8 cellular contexts compared by ENCODE assay signal in the genomic region with DNA sequence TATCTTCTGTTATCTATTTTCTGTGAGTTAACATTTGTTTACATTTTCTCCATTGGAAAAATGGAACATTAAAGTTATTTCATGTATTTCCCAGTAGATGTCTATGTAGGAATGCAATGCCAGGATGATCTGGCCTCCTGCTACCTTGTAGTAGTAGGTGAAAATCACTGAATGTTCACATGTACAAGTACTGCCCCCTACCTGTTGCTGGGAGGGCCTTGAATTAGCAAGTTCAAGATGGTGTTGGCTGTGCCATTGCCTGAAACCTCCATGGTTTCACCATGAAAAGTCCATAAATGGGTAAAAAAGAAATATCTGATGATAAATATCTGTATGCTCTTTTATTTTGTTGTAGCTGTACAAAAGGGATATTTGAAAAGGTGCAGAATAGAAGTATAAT. TPM values are rescaled to one million over a fixed set of nuclear protein-coding genes. Genes with fewer than 3 reads are reported as not detected.
DNase-seq lines count a peak whose midpoint lies in the region; ATAC-seq, FAIRE-seq and TF ChIP-seq lines count a peak whose summit lies in the region.

No MANE protein-coding gene starts in this region.

- H3K9ac ChIP-seq in H1 (replicated peaks in 1 of 4; ENCODE audit: extremely low read depth in 1 of 4, low read depth in 3 of 4, low read length in 3 of 4) = no peak overlapping the region

- H3K4me2 ChIP-seq in H1 (ENCODE audit: insufficient read depth in 1 of 2, low read depth in 2 of 2, low read length in 2 of 2) = no peak overlapping the region

- H3K36me3 ChIP-seq in H1 (ENCODE audit: control insufficient read depth in 2 of 4, insufficient read depth in 4 of 4, low read length in 3 of 4) = peaks cover 40 to 99% (median 87%) of the 10 kb centered on the region in 4 experiments

- FAIRE-seq in RCC 7860 (lab: Jason Lieb, UNC) = no peak
- FAIRE-seq in H1 (lab: Jason Lieb, UNC) = peak; percentile 24

- H2BK12ac ChIP-seq in H1 (ENCODE audit: low read depth, low read length) = no peak overlapping the region

- no peak overlapping the region for H3K4me3 ChIP-seq in H1 (ENCODE audit: extremely low read depth in 1 of 4, insufficient read depth in 2 of 4, low read depth in 3 of 4, low read length in 4 of 4)

- H4K8ac ChIP-seq in H1 (ENCODE audit: extremely low read depth, insufficient read depth, low read length) = no peak overlapping the region

- H3K56ac ChIP-seq in H1 (replicated peaks; ENCODE audit: insufficient read length, low read depth, low read length) = no peak overlapping the region

- peak; percentile 17 to 66 (median 30) for TF ChIP-seq CTCF in H1 (IDR thresholded peaks at IDR 0.05; ENCODE audit: control extremely low read depth in 1 of 3, insufficient read depth in 1 of 3, low read depth in 1 of 3, low read length in 3 of 3)

- ATAC-seq in activated T-cell treated with anti-CD3 and anti-CD28 coated beads, Interleukin-2, amount 50 U/mL, for 72 hours (replicated peaks in 1 of 2) = no peak
- ATAC-seq in stimulated activated effector memory CD8-positive, alpha-beta T cell treated with anti-CD3 and anti-CD28 coated beads, Interleukin-12 subunit alpha, Interleukin-12 subunit beta, amount 100 ng/mL, for 72 hours = peak; percentile 61
- ATAC-seq in HG03342 (IDR thresholded peaks at IDR 0.05; ENCODE audit: unreplicated experiment) (no peak), HG03565 (IDR thresholded peaks at IDR 0.05; ENCODE audit: unreplicated experiment) (no peak)

- peaks cover 0 to 37% of the 10 kb centered on the region in 2 experiments; a peak in 2 of 4 replicates for H3K79me2 ChIP-seq in H1 (ENCODE audit: control insufficient read depth in 1 of 2, insufficient read depth in 2 of 2, low read length in 2 of 2)

- CTCF ChIA-PET in H1 (lab: Charles Lee; ENCODE audit: partially characterized antibody) = interaction anchor here (0.7 to 4.6 kb wide), 10 partner anchors 8 to 1365 kb away, joined by 3 to 24 read pairs (median 6); no protein-coding TSS in a partner anchor

- H3K27ac Mint-ChIP-seq in activated T-cell treated with anti-CD3 and anti-CD28 coated beads, Interleukin-2, amount 50 U/mL, for 72 hours = peak overlapping the region; percentile 77
- H3K27ac Mint-ChIP-seq in activated T-cell treated with anti-CD3 and anti-CD28 coated beads, Interleukin-2, amount 50 U/mL, for 24 hours = no peak overlapping the region
- peak overlapping the region; percentile 62 for H3K27ac Mint-ChIP-seq in stimulated activated effector memory CD8-positive, alpha-beta T cell treated with anti-CD3 and anti-CD28 coated beads, Interleukin-12 subunit alpha, Interleukin-12 subunit beta, amount 100 ng/mL, for 72 hours

- TF ChIP-seq POLR2A in H1 (IDR thresholded peaks at IDR 0.05; ENCODE audit: control extremely low read depth in 1 of 2, low read depth in 2 of 2, low read length in 2 of 2) = no peak

- no peak overlapping the region for H2BK15ac ChIP-seq in H1 (ENCODE audit: low read length)

- no peak overlapping the region for H2AK5ac ChIP-seq in H1 (ENCODE audit: low read depth, low read length)

- H2BK5ac ChIP-seq in H1 (ENCODE audit: low read depth, low read length) = no peak overlapping the region

- H3K4me3 Mint-ChIP-seq in activated T-cell treated with anti-CD3 and anti-CD28 coated beads, Interleukin-2, amount 50 U/mL, for 72 hours = no peak overlapping the region
- no peak overlapping the region for H3K4me3 Mint-ChIP-seq in activated T-cell treated with anti-CD3 and anti-CD28 coated beads, Interleukin-2, amount 50 U/mL, for 24 hours
- no peak overlapping the region for H3K4me3 Mint-ChIP-seq in stimulated activated effector memory CD8-positive, alpha-beta T cell treated with anti-CD3 and anti-CD28 coated beads, Interleukin-12 subunit alpha, Interleukin-12 subunit beta, amount 100 ng/mL, for 72 hours

- peaks cover 5 to 14% of the 10 kb centered on the region in 2 experiments for H4K20me1 ChIP-seq in H1 (replicated peaks in 1 of 2; ENCODE audit: control insufficient read depth in 1 of 2, insufficient read depth in 2 of 2, low read length in 2 of 2)

- no peaks in the 10 kb centered on the region for H3K4me1 ChIP-seq in H1 (replicated peaks in 1 of 4; ENCODE audit: control insufficient read depth in 3 of 4, insufficient read depth in 4 of 4, low read length in 3 of 4)

- no peak overlapping the region for H4K5ac ChIP-seq in H1 (ENCODE audit: insufficient read length, low read depth, low read length)

- no peak for TF ChIP-seq EP300 in H1 (IDR thresholded peaks at IDR 0.05; ENCODE audit: borderline replicate concordance in 1 of 2, low read depth in 2 of 2, low read length in 2 of 2)

- H3K9me3 Mint-ChIP-seq in activated T-cell treated with anti-CD3 and anti-CD28 coated beads, Interleukin-2, amount 50 U/mL, for 72 hours = no peaks in the 10 kb centered on the region
- H3K9me3 Mint-ChIP-seq in activated T-cell treated with anti-CD3 and anti-CD28 coated beads, Interleukin-2, amount 50 U/mL, for 24 hours = no peaks in the 10 kb centered on the region
- H3K9me3 Mint-ChIP-seq in stimulated activated effector memory CD8-positive, alpha-beta T cell treated with anti-CD3 and anti-CD28 coated beads, Interleukin-12 subunit alpha, Interleukin-12 subunit beta, amount 100 ng/mL, for 72 hours = no peaks in the 10 kb centered on the region

- peaks cover 41% of the 10 kb centered on the region for H3K4me1 Mint-ChIP-seq in activated T-cell treated with anti-CD3 and anti-CD28 coated beads, Interleukin-2, amount 50 U/mL, for 72 hours (ENCODE audit: low read depth)
- peaks cover 49% of the 10 kb centered on the region for H3K4me1 Mint-ChIP-seq in activated T-cell treated with anti-CD3 and anti-CD28 coated beads, Interleukin-2, amount 50 U/mL, for 24 hours (ENCODE audit: low read depth)
- H3K4me1 Mint-ChIP-seq in stimulated activated effector memory CD8-positive, alpha-beta T cell treated with anti-CD3 and anti-CD28 coated beads, Interleukin-12 subunit alpha, Interleukin-12 subunit beta, amount 100 ng/mL, for 72 hours = peaks cover 32% of the 10 kb centered on the region

- H3K4ac ChIP-seq in H1 (replicated peaks; ENCODE audit: insufficient read length, low read depth, low read length) = no peak overlapping the region

- POLR2A ChIA-PET in H1 (lab: Charles Lee; ENCODE audit: partially characterized antibody) = interaction anchor here (1.8 to 8.1 kb wide), 3 partner anchors 18 to 26 kb away, joined by 9 to 101 read pairs (median 32); no protein-coding TSS in a partner anchor

- peak; percentile 18 to 40; a peak in 2 of 4 replicates for TF ChIP-seq RAD21 in H1 (IDR thresholded peaks at IDR 0.05 in 1 of 2, conservative IDR thresholded peaks at IDR 0.05 in 1 of 2; ENCODE audit: low read depth in 2 of 2, low read length in 2 of 2)

- no peak overlapping the region for H3K27ac ChIP-seq in H1 (ENCODE audit: low read depth, low read length)

- no peaks in the 10 kb centered on the region; the same call in 1 of the 2 replicates for H3K79me1 ChIP-seq in H1 (ENCODE audit: low read depth, low read length)

- H2BK20ac ChIP-seq in H1 (ENCODE audit: low read length) = no peak overlapping the region

- H3K9me3 ChIP-seq in H1 (ENCODE audit: insufficient read depth in 2 of 2, low read depth in 1 of 2, low read length in 1 of 2) = no peaks in the 10 kb centered on the region

- no peak overlapping the region for H4K91ac ChIP-seq in H1 (replicated peaks; ENCODE audit: insufficient read length, low read length)

- H3K14ac ChIP-seq in H1 (ENCODE audit: insufficient read length) = no peak overlapping the region

- H2AFZ ChIP-seq in H1 (ENCODE audit: low read length) = no peak overlapping the region

- no peaks in the 10 kb centered on the region for H3K27me3 ChIP-seq in H1 (replicated peaks in 1 of 4; ENCODE audit: control insufficient read depth in 3 of 4, extremely low read depth in 1 of 4, insufficient read depth in 3 of 4, low read length in 3 of 4)

- H3K18ac ChIP-seq in H1 (ENCODE audit: extremely low read depth, low read length) = no peak overlapping the region

- H3K36me3 Mint-ChIP-seq in activated T-cell treated with anti-CD3 and anti-CD28 coated beads, Interleukin-2, amount 50 U/mL, for 72 hours (ENCODE audit: insufficient read depth in 2 of 2) = peaks cover 18 to 63% of the 10 kb centered on the region in 2 donors
- H3K36me3 Mint-ChIP-seq in activated T-cell treated with anti-CD3 and anti-CD28 coated beads, Interleukin-2, amount 50 U/mL, for 24 hours (ENCODE audit: low read depth) = peaks cover 69% of the 10 kb centered on the region
- no peaks in the 10 kb centered on the region for H3K36me3 Mint-ChIP-seq in stimulated activated effector memory CD8-positive, alpha-beta T cell treated with anti-CD3 and anti-CD28 coated beads, Interleukin-12 subunit alpha, Interleukin-12 subunit beta, amount 100 ng/mL, for 72 hours

- no peak overlapping the region for H2BK120ac ChIP-seq in H1 (replicated peaks; ENCODE audit: low read depth, low read length)

- H3K27me3 Mint-ChIP-seq in activated T-cell treated with anti-CD3 and anti-CD28 coated beads, Interleukin-2, amount 50 U/mL, for 72 hours (ENCODE audit: low read depth) = no peaks in the 10 kb centered on the region
- no peaks in the 10 kb centered on the region for H3K27me3 Mint-ChIP-seq in activated T-cell treated with anti-CD3 and anti-CD28 coated beads, Interleukin-2, amount 50 U/mL, for 24 hours

- DNase-seq in activated T-cell treated with anti-CD3 and anti-CD28 coated beads, Interleukin-2, amount 50 U/mL, for 72 hours = peak in 1 of 2 donors; percentile 34
- no peak for DNase-seq in activated T-cell treated with anti-CD3 and anti-CD28 coated beads, Interleukin-2, amount 50 U/mL, for 24 hours
- DNase-seq in RCC 7860 (ENCODE audit: low spot score) (peak; percentile 17), H1 (ENCODE audit: low read depth in 1 of 2, low spot score in 2 of 2) (no peak), NOMO-1 treated with dmso at 0.1 percent for 144 hours (lab: John Stamatoyannopoulos, UW; ENCODE audit: unreplicated experiment) (no peak)
- DNase-seq in stimulated activated effector memory CD8-positive, alpha-beta T cell treated with anti-CD3 and anti-CD28 coated beads, Interleukin-12 subunit alpha, Interleukin-12 subunit beta, amount 100 ng/mL, for 72 hours (ENCODE audit: low spot score in 2 of 2) = no peak

- no peaks in the 10 kb centered on the region for H3K23me2 ChIP-seq in H1 (ENCODE audit: low read depth, low read length)

- no peak overlapping the region for H3K23ac ChIP-seq in H1 (ENCODE audit: insufficient read length)

RNA-seq across cellular contexts. Expression of a gene that starts 30.7 kb away (rescaled TPM):
- 100 to 1,000 TPM; 300 to 324 TPM for total RNA-seq in activated T-cell treated with anti-CD3 and anti-CD28 coated beads, Interleukin-2, amount 50 U/mL, for 72 hours
- 597 and 644 TPM in 2 replicates for total RNA-seq in H1 (2021; fragmentation: NEBNext Ultra II Directional; extraction: Animal tissue kit (Norgen Biotek cat#: 25700))
- polyA plus RNA-seq in H1 (2011; rRNA removed) = 244 and 308 TPM in 2 replicates
- polyA plus RNA-seq in H1 (2011; cell fraction: cytosol; rRNA removed) = 269 TPM
- polyA plus RNA-seq in H1 (2011; cell fraction: nucleus; rRNA removed) = 298 TPM
- polyA plus RNA-seq in H1 (2012, experiment 1 of 2) = 375 to 610 TPM (median 456 TPM) in 4 replicates
- polyA plus RNA-seq in H1 (2012, experiment 2 of 2) = 36.0 TPM
- 317 TPM for polyA plus RNA-seq in H1 (2013, experiment 1 of 2)
- 314 TPM for polyA plus RNA-seq in H1 (2013, experiment 2 of 2)
- polyA minus RNA-seq in H1 (2011; rRNA and poly(A)+ RNA removed) = 1,761 and 2,919 TPM in 2 replicates
- polyA minus RNA-seq in H1 (2011; cell fraction: cytosol; rRNA and poly(A)+ RNA removed) = 272 TPM
- polyA minus RNA-seq in H1 (2011; cell fraction: nucleus; rRNA and poly(A)+ RNA removed) = 631 TPM

RNA-seq across cellular contexts. Expression of a gene that starts 58.2 kb away (rescaled TPM):
- total RNA-seq in activated T-cell treated with anti-CD3 and anti-CD28 coated beads, Interleukin-2, amount 50 U/mL, for 72 hours = 1 to 10 TPM; 1.6 TPM
- total RNA-seq in H1 (2021; fragmentation: NEBNext Ultra II Directional; extraction: Animal tissue kit (Norgen Biotek cat#: 25700)) = 2.4 and 2.5 TPM in 2 replicates
- 0.41 and 0.75 TPM in 2 replicates for polyA plus RNA-seq in H1 (2011; rRNA removed)
- polyA plus RNA-seq in H1 (2011; cell fraction: cytosol; rRNA removed) = 0.89 TPM
- 0.77 TPM for polyA plus RNA-seq in H1 (2011; cell fraction: nucleus; rRNA removed)
- polyA plus RNA-seq in H1 (2012, experiment 1 of 2) = 1.1 to 2.0 TPM (median 1.7 TPM) in 4 replicates
- 0.60 TPM for polyA plus RNA-seq in H1 (2012, experiment 2 of 2)
- polyA plus RNA-seq in H1 (2013, experiment 1 of 2) = 3.5 TPM
- polyA plus RNA-seq in H1 (2013, experiment 2 of 2) = 3.3 TPM
- 0.68 and 4.0 TPM in 2 replicates for polyA minus RNA-seq in H1 (2011; rRNA and poly(A)+ RNA removed)
- 3.1 TPM for polyA minus RNA-seq in H1 (2011; cell fraction: cytosol; rRNA and poly(A)+ RNA removed)
- 0.80 TPM for polyA minus RNA-seq in H1 (2011; cell fraction: nucleus; rRNA and poly(A)+ RNA removed)

RNA-seq across cellular contexts. Expression of a gene that starts 58.3 kb away (rescaled TPM):
- total RNA-seq in activated T-cell treated with anti-CD3 and anti-CD28 coated beads, Interleukin-2, amount 50 U/mL, for 72 hours = 10 to 100 TPM; 28.4 to 29.7 TPM
- total RNA-seq in H1 (2021; fragmentation: NEBNext Ultra II Directional; extraction: Animal tissue kit (Norgen Biotek cat#: 25700)) = 17.5 and 19.2 TPM in 2 replicates
- 15.3 and 15.9 TPM in 2 replicates for polyA plus RNA-seq in H1 (2011; rRNA removed)
- polyA plus RNA-seq in H1 (2011; cell fraction: cytosol; rRNA removed) = 15.0 TPM
- polyA plus RNA-seq in H1 (2011; cell fraction: nucleus; rRNA removed) = 25.3 TPM
- polyA plus RNA-seq in H1 (2012, experiment 1 of 2) = 17.2 to 20.7 TPM (median 17.4 TPM) in 4 replicates
- 11.2 TPM for polyA plus RNA-seq in H1 (2012, experiment 2 of 2)
- 9.3 TPM for polyA plus RNA-seq in H1 (2013, experiment 1 of 2)
- 8.6 TPM for polyA plus RNA-seq in H1 (2013, experiment 2 of 2)
- polyA minus RNA-seq in H1 (2011; rRNA and poly(A)+ RNA removed) = 28.2 and 53.7 TPM in 2 replicates
- 12.9 TPM for polyA minus RNA-seq in H1 (2011; cell fraction: cytosol; rRNA and poly(A)+ RNA removed)
- polyA minus RNA-seq in H1 (2011; cell fraction: nucleus; rRNA and poly(A)+ RNA removed) = 27.9 TPM
